8 cellular contexts compared by ENCODE assay signal in genomic region chr15:91032919-91033803, GRCh38. TPM values are rescaled to one million over a fixed set of nuclear protein-coding genes. Genes with fewer than 3 reads are reported as not detected.
DNase-seq lines count a peak whose midpoint lies in the region; ATAC-seq and TF ChIP-seq lines count a peak whose summit lies in the region.

No MANE protein-coding gene starts in this region.

- H3K36me3 ChIP-seq in OCI-LY3 (replicated peaks; ENCODE audit: low read depth, low read length) = no peaks in the 10 kb centered on the region

- H3K4me1 Mint-ChIP-seq in activated T-helper 17 cell treated with anti-CD3 and anti-CD28 coated beads, Interleukin-2, amount 50 U/mL, for 72 hours = no peaks in the 10 kb centered on the region

- peaks cover 8% of the 10 kb centered on the region for H3K27me3 ChIP-seq in OCI-LY3 (ENCODE audit: low read depth, low read length)

- no peak overlapping the region for H3K9ac ChIP-seq in OCI-LY3 (ENCODE audit: low read length)

- no peaks in the 10 kb centered on the region for H3K9me3 Mint-ChIP-seq in activated T-helper 17 cell treated with anti-CD3 and anti-CD28 coated beads, Interleukin-2, amount 50 U/mL, for 72 hours

- no peaks in the 10 kb centered on the region for H3K79me2 ChIP-seq in OCI-LY3 (ENCODE audit: low read length)

- peak; percentile 67 for TF ChIP-seq CTCF in OCI-LY3 (IDR thresholded peaks at IDR 0.05; ENCODE audit: low read depth, low read length)
- peak; percentile 83 for TF ChIP-seq CTCF in retinal pigment epithelial cell (conservative IDR thresholded peaks at IDR 0.05; ENCODE audit: low read depth, low read length)

- H3K4me2 ChIP-seq in OCI-LY3 (ENCODE audit: low read length) = peak overlapping the region; percentile 66

- peak; percentile 69 for ATAC-seq in HG02885 (IDR thresholded peaks at IDR 0.05; ENCODE audit: poor library complexity, unreplicated experiment)
- ATAC-seq in activated T-helper 17 cell treated with anti-CD3 and anti-CD28 coated beads, Interleukin-2, amount 50 U/mL, for 72 hours (replicated peaks) = peak; percentile 70
- no peak for ATAC-seq in Right ventricle myocardium inferior
- ATAC-seq in GM21360 (IDR thresholded peaks at IDR 0.05; ENCODE audit: unreplicated experiment) = no peak

- peak; percentile 74 for DNase-seq in COR-L47 (lab: John Stamatoyannopoulos, UW)
- peak; percentile 74 for DNase-seq in Right ventricle myocardium inferior (ENCODE audit: missing footprints)
- DNase-seq in retinal pigment epithelial cell (ENCODE audit: low read depth) = no peak
- DNase-seq in superior temporal gyrus (ENCODE audit: extremely low spot score) = no peak

- peaks cover 6% of the 10 kb centered on the region for H3K4me1 ChIP-seq in OCI-LY3 (ENCODE audit: low read length)

- peak overlapping the region; percentile 96 for H2AFZ ChIP-seq in OCI-LY3 (ENCODE audit: low read depth, low read length)

- H3K4me3 Mint-ChIP-seq in activated T-helper 17 cell treated with anti-CD3 and anti-CD28 coated beads, Interleukin-2, amount 50 U/mL, for 72 hours = peak overlapping the region; percentile 19

- no peak overlapping the region for H3K27ac ChIP-seq in OCI-LY3 (ENCODE audit: low read length)

- intact Hi-C loops in Right ventricle myocardium inferior (cut with DNase I) = no loop called here

- H4K20me1 ChIP-seq in OCI-LY3 (ENCODE audit: insufficient read depth, low read length) = no peaks in the 10 kb centered on the region

- H3K9me3 ChIP-seq in OCI-LY3 (ENCODE audit: insufficient read depth, low read length) = no peaks in the 10 kb centered on the region

- peak overlapping the region; percentile 67 for H3K27ac Mint-ChIP-seq in activated T-helper 17 cell treated with anti-CD3 and anti-CD28 coated beads, Interleukin-2, amount 50 U/mL, for 72 hours

- H3K27me3 Mint-ChIP-seq in activated T-helper 17 cell treated with anti-CD3 and anti-CD28 coated beads, Interleukin-2, amount 50 U/mL, for 72 hours = no peaks in the 10 kb centered on the region

- no peaks in the 10 kb centered on the region for H3K36me3 Mint-ChIP-seq in activated T-helper 17 cell treated with anti-CD3 and anti-CD28 coated beads, Interleukin-2, amount 50 U/mL, for 72 hours (ENCODE audit: low read depth)

- H3K4me3 ChIP-seq in OCI-LY3 (ENCODE audit: low read length) (peak overlapping the region; percentile 33), retinal pigment epithelial cell (ENCODE audit: low read length) (no peak overlapping the region)

RNA-seq across cellular contexts. Expression of gene VPS33B, which starts 10.8 kb away (rescaled TPM):
- 10 to 100 TPM; 21.4 to 23.4 TPM for total RNA-seq in activated T-helper 17 cell treated with anti-CD3 and anti-CD28 coated beads, Interleukin-2, amount 50 U/mL, for 72 hours
- 4.2 TPM for total RNA-seq in Right ventricle myocardium inferior

RNA-seq across cellular contexts. Expression of gene PRC1, which starts 38.8 kb away (rescaled TPM):
- 100 to 1,000 TPM; 133 to 158 TPM for total RNA-seq in activated T-helper 17 cell treated with anti-CD3 and anti-CD28 coated beads, Interleukin-2, amount 50 U/mL, for 72 hours
- total RNA-seq in Right ventricle myocardium inferior = 4.0 TPM

Comparison
In these comparisons a context has a peak if more than half of its experiments do, and no peak if none do; other contexts are left out.
1. DNase-seq: peak in COR-L47 (single experiment) and Right ventricle myocardium inferior (single experiment); none in retinal pigment epithelial cell (single experiment) and superior temporal gyrus (single experiment).
2. ATAC-seq: peak in HG02885 (single experiment) and activated T-helper 17 cell treated with anti-CD3 and anti-CD28 coated beads, Interleukin-2, amount 50 U/mL, for 72 hours (single experiment); none in Right ventricle myocardium inferior (single experiment) and GM21360 (single experiment).
3. RNA of gene PRC1, which starts 38.8 kb away (total RNA-seq): 133 to 158 TPM in activated T-helper 17 cell treated with anti-CD3 and anti-CD28 coated beads, Interleukin-2, amount 50 U/mL, for 72 hours; 4.0 TPM in Right ventricle myocardium inferior (single experiment); every median in the first group is over 10 times any median in the second.